27 cellular contexts compared by ENCODE assay signal in the genomic region with DNA sequence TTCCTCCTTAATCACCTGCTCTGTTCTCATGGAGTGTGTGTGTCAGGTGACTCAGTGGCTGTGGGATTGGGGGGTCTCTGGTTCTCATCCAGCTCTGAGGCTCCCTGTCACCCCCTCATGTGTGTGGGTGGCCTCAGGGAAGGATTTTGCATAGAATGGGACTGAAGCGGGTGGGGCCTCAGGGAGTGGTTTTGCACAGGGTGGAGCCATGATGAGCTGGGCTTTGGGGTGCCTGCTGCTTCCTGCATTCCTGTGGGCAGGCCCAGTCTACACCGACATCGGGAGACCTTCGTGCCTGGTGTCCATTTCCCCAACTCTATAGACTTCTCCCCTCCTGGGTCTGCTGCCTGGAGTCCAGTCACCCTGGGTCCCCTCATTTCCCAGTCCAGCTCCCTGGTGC.
"Had no signal": no experiment of that assay in that cellular context is flagged by ENCODE, and none has a peak within 500 bp of the region (broad histone marks: within the 10 kb centered on the region; RNA-seq: fewer than 3 reads in every experiment).

No MANE protein-coding gene starts in this region.

- H3K4me3 ChIP-seq: ascending aorta, body of pancreas had no signal

- H3K27ac ChIP-seq: ascending aorta, body of pancreas, KMS-11 had no signal

- DNase-seq: activated B cell treated with CpG ODN at 0.5 μM for 24 hours; activated CD4-positive, alpha-beta T cell treated with anti-CD3 and anti-CD28 coated beads for 1 hour; activated CD4-positive, alpha-beta T cell treated with anti-CD3 and anti-CD28 coated beads, Interleukin-2, amount 10 ng/mL, durations not matched to agents 24 days and 14 days; activated CD4-positive, alpha-beta T cell treated with anti-CD3 and anti-CD28 coated beads, Interleukin-2, amount 50 U/mL, for 48 hours; activated CD8-positive, alpha-beta memory T cell treated with anti-CD3 and anti-CD28 coated beads, Interleukin-2, amount 10 ng/mL, durations not matched to agents 7 days and 5 days; activated effector memory CD4-positive, alpha-beta T cell treated with Interleukin-2 at 50 U/mL for 16 hours; activated naive CD4-positive, alpha-beta T cell treated with Interleukin-2 at 50 U/mL for 16 hours; activated naive CD8-positive, alpha-beta T cell treated with anti-CD3 and anti-CD28 coated beads, Interleukin-2, amount 50 U/mL, for 24 hours; activated T-cell treated with anti-CD3 and anti-CD28 coated beads, Interleukin-2, amount 50 U/mL, for 24 hours; amniotic stem cell; body of pancreas; central memory CD4-positive, alpha-beta T cell; NCI-H1092; NCI-H1417; NCI-H1930; NCI-H2171 treated with DMSO at 0.1 percent for 48 hours; NCI-H226; NCI-H526; NCI-H82; RPMI8226; T-helper 17 cell; T-helper 9 cell had no signal

- H3K36me3 ChIP-seq: ascending aorta had no signal

- H3K27me3 ChIP-seq: ascending aorta, body of pancreas had no signal

- H3K4me1 ChIP-seq: ascending aorta had no signal

- ATAC-seq: activated CD8-positive, alpha-beta memory T cell treated with anti-CD3 and anti-CD28 coated beads, Interleukin-2, amount 10 ng/mL, durations not matched to agents 7 days and 5 days; activated naive CD4-positive, alpha-beta T cell treated with anti-CD3 and anti-CD28 coated beads, Interleukin-2, amount 50 U/mL, for 72 hours; activated naive CD8-positive, alpha-beta T cell treated with anti-CD3 and anti-CD28 coated beads, Interleukin-2, amount 50 U/mL, for 24 hours; body of pancreas; Right ventricle myocardium inferior; SK-N-SH treated with all-trans-retinoic acid at 6 μM for 48 hours; T-helper 17 cell had no signal
